Comparison of ENCODE assay signal across 16 cellular contexts in the genomic region with DNA sequence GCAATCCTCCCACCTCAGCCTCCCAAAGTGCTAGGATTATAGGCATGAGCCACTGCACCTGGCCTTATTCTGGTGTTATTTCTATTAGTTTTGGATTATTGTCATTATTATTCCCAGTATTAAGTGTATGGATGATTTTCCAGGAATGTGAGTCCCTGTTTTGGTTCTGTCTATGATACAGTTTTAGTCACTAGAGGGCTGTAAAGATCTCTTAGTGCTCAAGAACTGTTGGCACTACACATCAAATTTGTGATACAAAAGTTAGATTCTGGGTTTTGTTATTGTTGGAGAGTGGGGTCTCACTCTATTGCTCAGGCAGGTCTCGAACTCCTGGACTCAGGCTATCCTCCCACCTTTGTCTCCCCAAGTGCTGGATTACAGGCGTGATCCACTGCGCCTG. TPM values are rescaled to one million over a fixed set of nuclear protein-coding genes. Genes with fewer than 3 reads are reported as not detected.
A peak's percentile ranks its signal among the peaks of the same experiment; 100 is the strongest.
DNase-seq lines count a peak whose midpoint lies in the region; ATAC-seq, FAIRE-seq and TF ChIP-seq lines count a peak whose summit lies in the region.
"Had no signal": no experiment of that assay in that cellular context is flagged by ENCODE, and none has a peak within 500 bp of the region (broad histone marks: within the 10 kb centered on the region; RNA-seq: fewer than 3 reads in every experiment).

No MANE protein-coding gene starts in this region.

- TF ChIP-seq CTCF in AG09309 (IDR thresholded peaks at IDR 0.05; ENCODE audit: control insufficient read depth, insufficient read depth, low read depth, low read length, missing control alignments) (peak; percentile 39), astrocyte of the cerebellum (IDR thresholded peaks at IDR 0.05; ENCODE audit: low read depth, low read length, missing control alignments) (peak; percentile 43), kidney (IDR thresholded peaks at IDR 0.05; ENCODE audit: borderline replicate concordance, extremely low read depth, insufficient read depth) (peak; percentile 16)

- in situ Hi-C loops in astrocyte of the cerebellum (cut with HindIII; ENCODE audit: low sequenced_read_pairs) = no loop called here

- no peaks in the 10 kb centered on the region for H3K9me3 ChIP-seq in kidney (ENCODE audit: control insufficient read depth in 1 of 2, low read length in 2 of 2)
- H3K9me3 ChIP-seq: thoracic aorta had no signal

- TF ChIP-seq RAD21 in Ishikawa (IDR thresholded peaks at IDR 0.05; ENCODE audit: low read depth) = peak; percentile 71

- H3K27ac ChIP-seq in kidney (ENCODE audit: low read depth in 2 of 2, low read length in 2 of 2) (no peak overlapping the region), caudate nucleus (ENCODE audit: low read depth, low read length) (no peak overlapping the region)
- H3K27ac ChIP-seq: SK-N-MC, thoracic aorta had no signal

- TF ChIP-seq EP300 in Ishikawa (IDR thresholded peaks at IDR 0.05; ENCODE audit: borderline replicate concordance) = no peak

- no peak for ATAC-seq in HG02623 (IDR thresholded peaks at IDR 0.05; ENCODE audit: unreplicated experiment)

- H3K4me1 ChIP-seq in kidney (ENCODE audit: control insufficient read depth in 1 of 2, insufficient read depth in 1 of 2, low read depth in 1 of 2, low read length in 2 of 2) = peaks cover 0 to 3% of the 10 kb centered on the region in 2 donors

- H3K4me3 ChIP-seq in AG09309 (ENCODE audit: control insufficient read depth, low read depth, low read length) (no peak overlapping the region), astrocyte of the cerebellum (ENCODE audit: low read depth, low read length) (no peak overlapping the region), kidney (ENCODE audit: low read length in 2 of 2) (no peak overlapping the region)
- H3K4me3 ChIP-seq: SK-N-MC, thoracic aorta had no signal

- no peak for FAIRE-seq in kidney (lab: Jason Lieb, UNC)

- DNase-seq in AG09309 (ENCODE audit: low read depth) = no peak
- no peak for DNase-seq in astrocyte of the cerebellum (ENCODE audit: low read depth)
- no peak for DNase-seq in kidney
- DNase-seq in T-helper 2 cell = no peak
- no peak for DNase-seq in caudate nucleus (lab: John Stamatoyannopoulos, UW)
- no peak for DNase-seq in stimulated activated CD4-positive, alpha-beta T cell treated with anti-CD3 and anti-CD28 coated beads, Interleukin-4, amount 100 ng/mL, for 24 hours
- DNase-seq: activated CD4-positive, alpha-beta T cell treated with anti-CD3 and anti-CD28 coated beads, Interleukin-2, amount 10 ng/mL, durations not matched to agents 7 days and 5 days; activated effector memory CD4-positive, alpha-beta T cell treated with anti-CD3 and anti-CD28 coated beads, Interleukin-2, amount 50 U/mL, for 16 hours; CD8-positive, alpha-beta memory T cell; dermis blood vessel endothelial cell; midbrain; NCI-H345 had no signal

- H3K9ac ChIP-seq in kidney (ENCODE audit: low read length in 2 of 2) = no peak overlapping the region

- H3K36me3 ChIP-seq in kidney (ENCODE audit: control insufficient read depth in 1 of 2, insufficient read depth in 2 of 2, low read length in 2 of 2) = no peaks in the 10 kb centered on the region
- H3K36me3 ChIP-seq: thoracic aorta had no signal

- intact Hi-C loops in kidney (cut with DNase I) = no loop called here

TF ChIP-seq in Ishikawa, 13 proteins besides CTCF, POLR2A, EP300 and RAD21:
- no peak for TF ChIP-seq FOXM1 (IDR thresholded peaks at IDR 0.05; ENCODE audit: borderline replicate concordance, low read depth)
- no peak for TF ChIP-seq YY1 (IDR thresholded peaks at IDR 0.05; ENCODE audit: low read depth)
- TF ChIP-seq EGR1 (IDR thresholded peaks at IDR 0.05) = no peak
- TF ChIP-seq, protein P1, sequence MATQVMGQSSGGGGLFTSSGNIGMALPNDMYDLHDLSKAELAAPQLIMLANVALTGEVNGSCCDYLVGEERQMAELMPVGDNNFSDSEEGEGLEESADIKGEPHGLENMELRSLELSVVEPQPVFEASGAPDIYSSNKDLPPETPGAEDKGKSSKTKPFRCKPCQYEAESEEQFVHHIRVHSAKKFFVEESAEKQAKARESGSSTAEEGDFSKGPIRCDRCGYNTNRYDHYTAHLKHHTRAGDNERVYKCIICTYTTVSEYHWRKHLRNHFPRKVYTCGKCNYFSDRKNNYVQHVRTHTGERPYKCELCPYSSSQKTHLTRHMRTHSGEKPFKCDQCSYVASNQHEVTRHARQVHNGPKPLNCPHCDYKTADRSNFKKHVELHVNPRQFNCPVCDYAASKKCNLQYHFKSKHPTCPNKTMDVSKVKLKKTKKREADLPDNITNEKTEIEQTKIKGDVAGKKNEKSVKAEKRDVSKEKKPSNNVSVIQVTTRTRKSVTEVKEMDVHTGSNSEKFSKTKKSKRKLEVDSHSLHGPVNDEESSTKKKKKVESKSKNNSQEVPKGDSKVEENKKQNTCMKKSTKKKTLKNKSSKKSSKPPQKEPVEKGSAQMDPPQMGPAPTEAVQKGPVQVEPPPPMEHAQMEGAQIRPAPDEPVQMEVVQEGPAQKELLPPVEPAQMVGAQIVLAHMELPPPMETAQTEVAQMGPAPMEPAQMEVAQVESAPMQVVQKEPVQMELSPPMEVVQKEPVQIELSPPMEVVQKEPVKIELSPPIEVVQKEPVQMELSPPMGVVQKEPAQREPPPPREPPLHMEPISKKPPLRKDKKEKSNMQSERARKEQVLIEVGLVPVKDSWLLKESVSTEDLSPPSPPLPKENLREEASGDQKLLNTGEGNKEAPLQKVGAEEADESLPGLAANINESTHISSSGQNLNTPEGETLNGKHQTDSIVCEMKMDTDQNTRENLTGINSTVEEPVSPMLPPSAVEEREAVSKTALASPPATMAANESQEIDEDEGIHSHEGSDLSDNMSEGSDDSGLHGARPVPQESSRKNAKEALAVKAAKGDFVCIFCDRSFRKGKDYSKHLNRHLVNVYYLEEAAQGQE (IDR thresholded peaks at IDR 0.05; ENCODE audit: low read depth) = no peak
- no peak for TF ChIP-seq TEAD4 (IDR thresholded peaks at IDR 0.05)
- TF ChIP-seq, protein P2, sequence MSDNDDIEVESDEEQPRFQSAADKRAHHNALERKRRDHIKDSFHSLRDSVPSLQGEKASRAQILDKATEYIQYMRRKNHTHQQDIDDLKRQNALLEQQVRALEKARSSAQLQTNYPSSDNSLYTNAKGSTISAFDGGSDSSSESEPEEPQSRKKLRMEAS (IDR thresholded peaks at IDR 0.05) = no peak

RNA-seq across cellular contexts. Expression of a gene that starts 12.1 kb away (rescaled TPM):
- total RNA-seq in kidney = 22.8 TPM
- 2.3 TPM for polyA plus RNA-seq in kidney (ENCODE audit: insufficient read depth, low read depth, low replicate concordance)
